In genomic region chr10:47371629-47372485, GRCh38 we compare ENCODE assay signal across 2 cellular contexts.
TF ChIP-seq lines count a peak whose summit lies in the region.

No MANE protein-coding gene starts in this region.

TF ChIP-seq in K562, 482 proteins besides CTCF, POLR2A, EP300 and RAD21:
- no peak for TF ChIP-seq NCOA1 (IDR thresholded peaks at IDR 0.05; ENCODE audit: low read depth)
- TF ChIP-seq ZKSCAN1 (IDR thresholded peaks at IDR 0.05; ENCODE audit: low read depth, low read length), result peak; percentile 92
TF ChIP-seq in K562: peak in this region for 1.

TF ChIP-seq in HepG2, 621 proteins besides CTCF, POLR2A, EP300 and RAD21:
- TF ChIP-seq TBX2 (CRISPR knock-in tag; IDR thresholded peaks at IDR 0.05; ENCODE audit: borderline replicate concordance), result no peak
- TF ChIP-seq ZKSCAN1 (IDR thresholded peaks at IDR 0.05; ENCODE audit: low read length), result peak; percentile 52; the same call in 1 of the 2 replicates
- no peak for TF ChIP-seq SETDB1 (CRISPR knock-in tag; IDR thresholded peaks at IDR 0.05; ENCODE audit: borderline replicate concordance)
- no peak for TF ChIP-seq RBFOX2 (IDR thresholded peaks at IDR 0.05; ENCODE audit: low read depth, low read length)
- TF ChIP-seq TAF1 (CRISPR knock-in tag; IDR thresholded peaks at IDR 0.05), result no peak
TF ChIP-seq in HepG2: peak in this region for 1.
